In genomic region chr16:89045181-89045815, GRCh38 we compare ENCODE assay signal across 20 cellular contexts.
"Had no signal": no experiment of that assay in that cellular context is flagged by ENCODE, and none has a peak within 500 bp of the region (broad histone marks: within the 10 kb centered on the region; RNA-seq: fewer than 3 reads in every experiment).

No MANE protein-coding gene starts in this region.

- H3K27me3 ChIP-seq: right lobe of liver, testis, vagina had no signal

- H3K4me3 ChIP-seq: left lung, pancreas, right lobe of liver, testis, vagina had no signal

- H3K36me3 ChIP-seq: left lung, neutrophil, pancreas, right lobe of liver, vagina had no signal

- H3K4me1 ChIP-seq: left lung, pancreas, right lobe of liver, testis, vagina had no signal

- ATAC-seq: left lung; naive thymus-derived CD8-positive, alpha-beta T cell; pancreas; right lobe of liver; stimulated activated memory B cell treated with anti-CD40 and anti-IgM and Interleukin-4, amounts not matched to agents 10 μg/mL and 1 μg/mL and 100 μg/mL, for 72 hours had no signal

- H3K9me3 ChIP-seq: left lung, neutrophil, pancreas, right lobe of liver, testis, vagina had no signal

- H3K27ac ChIP-seq: epithelial cell of prostate, left lung, neutrophil, pancreas, right lobe of liver, testis, vagina had no signal

- DNase-seq: activated CD4-positive, alpha-beta memory T cell treated with anti-CD3 and anti-CD28 coated beads for 36 hours; activated CD4-positive, alpha-beta T cell treated with anti-CD3 and anti-CD28 coated beads for 48 hours; activated effector memory CD4-positive, alpha-beta T cell treated with Interleukin-2 at 50 U/mL for 16 hours; activated naive CD4-positive, alpha-beta T cell treated with anti-CD3 and anti-CD28 coated beads for 36 hours; activated naive CD8-positive, alpha-beta T cell treated with anti-CD3 and anti-CD28 coated beads, Interleukin-2, amount 10 ng/mL, durations not matched to agents 7 days and 5 days; activated T-cell treated with anti-CD3 and anti-CD28 coated beads, Interleukin-2, amount 50 U/mL, for 72 hours; amniotic stem cell; mammary epithelial cell; small intestine; stimulated activated CD4-positive, alpha-beta T cell treated with anti-CD3 and anti-CD28 coated beads, Interleukin-15, amount 100 ng/mL, for 24 hours; testis; trophoblast cell had no signal
